Comparison of ENCODE assay signal across 9 cellular contexts in the genomic region with DNA sequence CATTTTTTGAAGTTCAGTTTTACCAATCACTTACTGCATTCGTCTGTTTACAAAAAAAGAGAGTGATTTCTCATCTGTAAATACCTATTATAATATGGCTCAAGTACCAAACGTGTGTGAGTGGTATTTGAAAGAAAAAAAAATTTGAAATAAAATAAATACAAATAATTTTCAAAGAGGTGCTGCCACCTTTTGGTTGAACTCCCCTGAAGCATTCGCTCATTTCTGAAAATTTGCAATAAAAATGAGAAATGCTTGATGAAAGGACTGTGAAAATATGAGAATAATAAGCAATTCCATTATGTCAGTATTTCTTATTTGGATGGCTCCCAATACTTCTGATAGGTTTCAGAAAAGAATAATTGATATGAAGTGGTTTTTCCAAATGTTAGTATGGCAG.
DNase-seq lines count a peak whose midpoint lies in the region; ATAC-seq and TF ChIP-seq lines count a peak whose summit lies in the region.
"Had no signal": no experiment of that assay in that cellular context is flagged by ENCODE, and none has a peak within 500 bp of the region (broad histone marks: within the 10 kb centered on the region; RNA-seq: fewer than 3 reads in every experiment).

No MANE protein-coding gene starts in this region.

- H3K36me3 ChIP-seq in DND-41 (ENCODE audit: insufficient read depth, low read length) (no peaks in the 10 kb centered on the region), adrenal gland (replicated peaks in 1 of 2) (no peaks in the 10 kb centered on the region), right lobe of liver (no peaks in the 10 kb centered on the region), HAP-1 (replicated peaks) (no peaks in the 10 kb centered on the region)

- H3K27ac ChIP-seq in DND-41 (ENCODE audit: low read length) (no peak overlapping the region), adrenal gland (no peak overlapping the region), right lobe of liver (no peak overlapping the region)

- TF ChIP-seq POLR2A in adrenal gland (IDR thresholded peaks at IDR 0.05) (no peak), right lobe of liver (IDR thresholded peaks at IDR 0.05) (no peak)

- WGBS in adrenal gland, 4 donors = 13 to 20% (median 19%) methylated on average over 3 of the region's 3 CpGs
- WGBS in right lobe of liver (ENCODE audit: insufficient coverage, low coverage, low lambda C conversion rate, missing lambda C conversion rate) = 8% methylated on average over 3 of the region's 3 CpGs

- H3K79me2 ChIP-seq in DND-41 (ENCODE audit: insufficient read depth, low read length) = no peaks in the 10 kb centered on the region

- H4K20me1 ChIP-seq in DND-41 (ENCODE audit: insufficient read depth, low read length) = no peaks in the 10 kb centered on the region

- in situ Hi-C loops in HAP-1 (cut with MboI; ENCODE audit: low sequenced_read_pairs) = no loop called here

- intact Hi-C loops in adrenal gland (cut with DNase I) (loop anchor here (10.0 kb wide), 1 partner anchor 230 kb away; no protein-coding TSS in a partner anchor), right lobe of liver (cut with DNase I) (no loop called here)

- no peak overlapping the region for H3K9ac ChIP-seq in DND-41 (ENCODE audit: low read depth, low read length)

- no peaks in the 10 kb centered on the region for H3K9me3 ChIP-seq in DND-41 (ENCODE audit: insufficient read depth, low read length, severe bottlenecking)
- no peaks in the 10 kb centered on the region for H3K9me3 ChIP-seq in adrenal gland (replicated peaks in 1 of 3)
- H3K9me3 ChIP-seq in right lobe of liver = no peaks in the 10 kb centered on the region
- H3K9me3 ChIP-seq in HAP-1 = no peaks in the 10 kb centered on the region

- TF ChIP-seq CTCF in DND-41 (IDR thresholded peaks at IDR 0.05; ENCODE audit: borderline replicate concordance, extremely low read depth, low read length, poor library complexity, severe bottlenecking) (peak; percentile 30), adrenal gland (IDR thresholded peaks at IDR 0.05) (peak in 5 of 6 experiments; percentile 16 to 53 (median 26)), right lobe of liver (IDR thresholded peaks at IDR 0.05) (peak in 3 of 4 donors; percentile 42 to 53 (median 49))

- ATAC-seq in DND-41 (ENCODE audit: insufficient read depth, low read depth) (no peak), right lobe of liver (no peak), GM19351 (IDR thresholded peaks at IDR 0.05; ENCODE audit: unreplicated experiment) (no peak), HG02759 (IDR thresholded peaks at IDR 0.05; ENCODE audit: unreplicated experiment) (no peak)

- H3K4me3 ChIP-seq in DND-41 (ENCODE audit: low read depth in 1 of 2, low read length in 2 of 2) (no peak overlapping the region), adrenal gland (no peak overlapping the region), right lobe of liver (no peak overlapping the region), HAP-1 (no peak overlapping the region)

- no peaks in the 10 kb centered on the region for H3K4me1 ChIP-seq in DND-41 (ENCODE audit: insufficient read depth, low read length)
- H3K4me1 ChIP-seq in adrenal gland (replicated peaks in 1 of 2) = no peaks in the 10 kb centered on the region
- no peaks in the 10 kb centered on the region for H3K4me1 ChIP-seq in right lobe of liver
- no peaks in the 10 kb centered on the region for H3K4me1 ChIP-seq in HAP-1

- H3K27me3 ChIP-seq in DND-41 (ENCODE audit: insufficient read depth, low read length, poor library complexity) (no peaks in the 10 kb centered on the region), adrenal gland (no peaks in the 10 kb centered on the region), right lobe of liver (no peaks in the 10 kb centered on the region), HAP-1 (ENCODE audit: low read depth) (no peaks in the 10 kb centered on the region)

- H3K4me2 ChIP-seq in DND-41 (ENCODE audit: insufficient read depth, low read length) = no peak overlapping the region

- no peak overlapping the region for H2AFZ ChIP-seq in DND-41 (ENCODE audit: low read depth, low read length)

- no peak for DNase-seq in DND-41
- DNase-seq in KG1 (lab: John Stamatoyannopoulos, UW) = peak; percentile 1
- DNase-seq in adrenal gland = no peak
- DNase-seq in right lobe of liver = no peak
- no peak for DNase-seq in HAP-1 (ENCODE audit: low spot score in 2 of 2)
- no peak for DNase-seq in 8988T
- DNase-seq: activated CD4-positive, alpha-beta T cell treated with anti-CD3 and anti-CD28 coated beads for 48 hours had no signal

Comparison
In these comparisons a context has a peak if more than half of its experiments do, and no peak if none do; other contexts are left out.
1. intact Hi-C loops: an anchor here in adrenal gland (10.0 kb wide); none called in right lobe of liver.